ENCODE assay signal across 8 cellular contexts in genomic region chr11:68118753-68119448, GRCh38. TPM values are rescaled to one million over a fixed set of nuclear protein-coding genes. Genes with fewer than 3 reads are reported as not detected.
A peak's percentile ranks its signal among the peaks of the same experiment; 100 is the strongest.
DNase-seq lines count a peak whose midpoint lies in the region; ATAC-seq and TF ChIP-seq lines count a peak whose summit lies in the region.

No MANE protein-coding gene starts in this region.

- H2AK5ac ChIP-seq in neuronal stem cell (ENCODE audit: low read depth, low read length) = no peak overlapping the region

- no peaks in the 10 kb centered on the region for H3K9me3 ChIP-seq in neuronal stem cell (replicated peaks in 1 of 2; ENCODE audit: control insufficient read depth in 2 of 2, insufficient read depth in 1 of 2, low read depth in 1 of 2, low read length in 2 of 2)

- peaks cover 5 to 19% of the 10 kb centered on the region in 2 donors for H3K4me1 ChIP-seq in neuronal stem cell (ENCODE audit: control insufficient read depth in 2 of 2, insufficient read depth in 1 of 2, low read depth in 1 of 2, low read length in 2 of 2)

- no peak overlapping the region for H3K18ac ChIP-seq in neuronal stem cell (ENCODE audit: low read length)

- H3K23ac ChIP-seq in neuronal stem cell (ENCODE audit: low read depth, low read length, poor library complexity) = no peak overlapping the region

- H3K4ac ChIP-seq in neuronal stem cell (ENCODE audit: low read length) = no peak overlapping the region

- peak overlapping the region; percentile 93; the same call in 1 of the 2 replicates for H3K4me3 ChIP-seq in GM08714 (ENCODE audit: low read length)
- H3K4me3 ChIP-seq in coronary artery = peak overlapping the region; percentile 43
- peak overlapping the region in 1 of 2 donors; percentile 3 for H3K4me3 ChIP-seq in neuronal stem cell (ENCODE audit: low read length in 2 of 2)

- no peaks in the 10 kb centered on the region for H3K27me3 ChIP-seq in neuronal stem cell (ENCODE audit: control insufficient read depth in 3 of 3, insufficient read depth in 3 of 3, low read depth in 1 of 3, low read length in 3 of 3)

- H3K9ac ChIP-seq in neuronal stem cell (ENCODE audit: low read depth, low read length, poor library complexity) = no peak overlapping the region

- no peak for ATAC-seq in HG02885 (IDR thresholded peaks at IDR 0.05; ENCODE audit: poor library complexity, unreplicated experiment)

- TF ChIP-seq CTCF in coronary artery (IDR thresholded peaks at IDR 0.05) = no peak

- H3K27ac ChIP-seq in coronary artery (peak overlapping the region; percentile 9 to 62), neuronal stem cell (replicated peaks; ENCODE audit: low read length) (peak overlapping the region; percentile 5)

- H2BK120ac ChIP-seq in neuronal stem cell (ENCODE audit: low read depth, low read length) = no peak overlapping the region

- peaks cover 10% of the 10 kb centered on the region for H3K79me1 ChIP-seq in neuronal stem cell (ENCODE audit: low read depth, low read length)

- peaks cover 2 to 21% of the 10 kb centered on the region in 2 donors for H3K36me3 ChIP-seq in neuronal stem cell (replicated peaks in 1 of 2; ENCODE audit: control insufficient read depth in 2 of 2, insufficient read depth in 2 of 2, low read length in 2 of 2)

- no peak overlapping the region for H4K8ac ChIP-seq in neuronal stem cell (ENCODE audit: low read depth, low read length)

- no peak overlapping the region for H2BK12ac ChIP-seq in neuronal stem cell (ENCODE audit: low read length)

- H2AFZ ChIP-seq in neuronal stem cell (ENCODE audit: low read length) = no peak overlapping the region

- H2BK5ac ChIP-seq in neuronal stem cell (ENCODE audit: low read length) = no peak overlapping the region

- H2BK15ac ChIP-seq in neuronal stem cell (ENCODE audit: low read length) = no peak overlapping the region

- no peak overlapping the region for H3K14ac ChIP-seq in neuronal stem cell (ENCODE audit: low read length)

- no peak overlapping the region for H4K91ac ChIP-seq in neuronal stem cell (ENCODE audit: low read depth, low read length, poor library complexity)

- DNase-seq in NAMALWA (ENCODE audit: low spot score) = peak; percentile 86
- DNase-seq in coronary artery (ENCODE audit: low spot score) = no peak
- no peak for DNase-seq in neuronal stem cell (ENCODE audit: low spot score)
- no peak for DNase-seq in T-helper 1 cell
- DNase-seq in COLO668 (lab: John Stamatoyannopoulos, UW; ENCODE audit: unreplicated experiment) = no peak
- no peak for DNase-seq in stimulated activated CD4-positive, alpha-beta T cell treated with anti-CD3 and anti-CD28 coated beads, Interleukin-2, amount 100 ng/mL, for 48 hours

- WGBS in neuronal stem cell (ENCODE audit: extremely low coverage in 2 of 2, insufficient read length in 2 of 2, insufficient replicate concordance in 1 of 2), 2 donors = no CpG with 5 or more reads among the region's 4 CpGs

- H3K4me2 ChIP-seq in neuronal stem cell (ENCODE audit: insufficient read depth, low read length, poor library complexity, severe bottlenecking) = peak overlapping the region; percentile 20

RNA-seq across cellular contexts. Expression of gene CHKA, which starts 2.3 kb away (rescaled TPM):
- 21.6 TPM for polyA plus RNA-seq in neuronal stem cell (2013, experiment 1 of 2)
- 22.9 TPM for polyA plus RNA-seq in neuronal stem cell (2013, experiment 2 of 2)
